In the genomic region with DNA sequence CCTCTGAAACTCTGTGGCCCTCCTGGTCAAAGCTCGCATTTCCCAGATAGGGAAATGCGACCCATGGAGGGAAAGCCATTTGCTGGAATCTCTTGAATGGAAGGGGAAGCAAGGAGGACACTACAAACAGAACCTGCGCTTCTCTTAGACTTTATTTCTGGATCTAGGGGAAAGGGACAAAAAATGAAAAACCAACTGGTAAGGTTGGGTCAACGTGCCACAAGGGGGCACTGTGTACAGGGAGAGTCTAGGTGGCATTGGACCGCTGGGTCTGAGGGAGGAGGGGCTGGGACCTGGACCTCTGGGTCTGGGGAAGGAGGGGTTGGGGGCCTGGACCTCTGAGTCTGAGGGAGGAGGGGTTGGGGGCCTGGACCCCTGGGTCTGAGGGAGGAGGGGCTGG, we compare ENCODE assay signal across 8 cellular contexts. TPM values are rescaled to one million over a fixed set of nuclear protein-coding genes. Genes with fewer than 3 reads are reported as not detected.
DNase-seq lines count a peak whose midpoint lies in the region; ATAC-seq and TF ChIP-seq lines count a peak whose summit lies in the region.

No MANE protein-coding gene starts in this region.

- CTCF ChIA-PET in A673 (lab: Charles Lee) = no interaction called here

- intact Hi-C loops in A673 (cut with micrococcal nuclease; ENCODE audit: unreplicated experiment) (no loop called here), stomach (cut with DNase I; ENCODE audit: low total_unique reads) (no loop called here)

- POLR2A ChIA-PET in A673 (lab: Charles Lee; ENCODE audit: low non-redundant PET) = no interaction called here

- H3K36me3 ChIP-seq in A673 (ENCODE audit: insufficient read depth, low read length, poor library complexity, severe bottlenecking) (no peaks in the 10 kb centered on the region), GM23248 (ENCODE audit: low read depth) (no peaks in the 10 kb centered on the region), stomach (no peaks in the 10 kb centered on the region)

- H3K27ac ChIP-seq in A673 (ENCODE audit: low read depth, low read length, poor library complexity, severe bottlenecking) (no peak overlapping the region), GM23248 (no peak overlapping the region), VCaP (peak overlapping the region; percentile 27), stomach (no peak overlapping the region)

- TF ChIP-seq EP300 in stomach (IDR thresholded peaks at IDR 0.05) = no peak

- no peaks in the 10 kb centered on the region for H3K4me1 ChIP-seq in A673 (ENCODE audit: insufficient read depth, low read length, poor library complexity, severe bottlenecking)
- no peaks in the 10 kb centered on the region for H3K4me1 ChIP-seq in GM23248 (ENCODE audit: insufficient read depth)
- H3K4me1 ChIP-seq in stomach = peaks cover 0 to 11% (median 8%) of the 10 kb centered on the region in 4 donors

- WGBS in GM23248 (ENCODE audit: low coverage in 1 of 2, low lambda C conversion rate in 2 of 2, missing lambda C conversion rate in 2 of 2), 2 experiments = 12 to 19% methylated on average over 5 of the region's 5 CpGs
- 13 to 16% (median 14%) methylated on average over 5 of the region's 5 CpGs for WGBS in stomach, 5 donors

- no peak overlapping the region for H2AFZ ChIP-seq in GM23248

- no peak for TF ChIP-seq POLR2A in stomach (IDR thresholded peaks at IDR 0.05)

- no peak overlapping the region for H3K4me2 ChIP-seq in GM23248 (ENCODE audit: unreplicated experiment)

- DNase-seq in A673 (ENCODE audit: low spot score) (peak; percentile 49), GM23248 (peak; percentile 41), fibroblast of mammary gland (ENCODE audit: low read depth) (peak; percentile 23), stomach (peak; percentile 51), NCI-H345 treated with DMSO at 0.1 percent for 48 hours (lab: John Stamatoyannopoulos, UW; ENCODE audit: unreplicated experiment) (no peak)

- in situ Hi-C loops in GM23248 (cut with MboI) = loop anchor here (25.0 kb wide), 1 partner anchor 544 kb away; the partner anchor contains the start of gene NAPSA

- H3K27me3 ChIP-seq in A673 (replicated peaks; ENCODE audit: insufficient read depth, low read depth, low read length, poor library complexity) = peaks cover 22% of the 10 kb centered on the region
- peaks cover 25% of the 10 kb centered on the region for H3K27me3 ChIP-seq in GM23248 (replicated peaks; ENCODE audit: insufficient read depth)
- peaks cover 12 to 85% (median 35%) of the 10 kb centered on the region in 3 donors for H3K27me3 ChIP-seq in stomach

- no peak for ATAC-seq in GM18867 (IDR thresholded peaks at IDR 0.05; ENCODE audit: unreplicated experiment)
- ATAC-seq in HG03342 (IDR thresholded peaks at IDR 0.05; ENCODE audit: unreplicated experiment) = no peak

- TF ChIP-seq CTCF in A673 (conservative IDR thresholded peaks at IDR 0.05; ENCODE audit: low read depth, low read length) (peak; percentile 73), VCaP (conservative IDR thresholded peaks at IDR 0.05) (peak; percentile 60), fibroblast of mammary gland (conservative IDR thresholded peaks at IDR 0.05; ENCODE audit: control insufficient read depth, insufficient read depth, low read depth, low read length) (peak; percentile 58), stomach (IDR thresholded peaks at IDR 0.05) (peak in 4 of 7 experiments; percentile 14 to 29 (median 20))

- H3K79me2 ChIP-seq in GM23248 (ENCODE audit: insufficient read depth) = no peaks in the 10 kb centered on the region

- no peaks in the 10 kb centered on the region for H3K9me3 ChIP-seq in A673 (ENCODE audit: low read depth, low read length, poor library complexity, severe bottlenecking)
- H3K9me3 ChIP-seq in GM23248 (ENCODE audit: low read depth) = no peaks in the 10 kb centered on the region
- no peaks in the 10 kb centered on the region for H3K9me3 ChIP-seq in stomach

- BruUV-seq in A673 (replicated peaks; lab: Mats Ljungman, UMichigan) = no TSS peak

- H3K9me2 ChIP-seq in GM23248 (ENCODE audit: insufficient read depth) = no peaks in the 10 kb centered on the region

- H4K20me1 ChIP-seq in GM23248 (ENCODE audit: insufficient read depth) = no peaks in the 10 kb centered on the region

- no peak overlapping the region for H3K4me3 ChIP-seq in A673 (ENCODE audit: low read depth, low read length, poor library complexity, severe bottlenecking)
- no peak overlapping the region for H3K4me3 ChIP-seq in GM23248
- H3K4me3 ChIP-seq in fibroblast of mammary gland (ENCODE audit: control insufficient read depth, low read depth, low read length) = no peak overlapping the region
- no peak overlapping the region for H3K4me3 ChIP-seq in stomach

- no peaks in the 10 kb centered on the region for H3F3A ChIP-seq in GM23248 (ENCODE audit: insufficient read depth)

- H3K9ac ChIP-seq in GM23248 = no peak overlapping the region

RNA-seq across cellular contexts. Expression of gene KLK4, which starts 5.0 kb away (rescaled TPM):
- total RNA-seq in A673 (2021) (not detected in 2 replicates), stomach (not detected)
- not detected in 2 replicates for total RNA-seq in GM23248 (2014; rRNA removed; shearing (Covaris generic))
- polyA plus RNA-seq in GM23248 (2016; fragmentation: Nextera tagmentation; extraction: Ambion mirVana) (not detected in 2 replicates), stomach (not detected)

RNA-seq across cellular contexts. Expression of gene KLK2, which starts 33.0 kb away (rescaled TPM):
- total RNA-seq in A673 (2021) (not detected in 2 replicates), stomach (10 to 100 TPM in 1 of 5 donors, not detected in 4; 94.6 TPM)
- not detected in 2 replicates for total RNA-seq in GM23248 (2014; rRNA removed; shearing (Covaris generic))
- polyA plus RNA-seq in GM23248 (2016; fragmentation: Nextera tagmentation; extraction: Ambion mirVana) (not detected in 2 replicates), stomach (not detected)

RNA-seq across cellular contexts. Expression of gene KLK5, which starts 46.6 kb away (rescaled TPM):
- total RNA-seq in A673 (2021) = not detected in 2 replicates
- total RNA-seq in GM23248 (2014; rRNA removed; shearing (Covaris generic)) = not detected in 2 replicates
- polyA plus RNA-seq in GM23248 (2016; fragmentation: Nextera tagmentation; extraction: Ambion mirVana) = 0.23 TPM in 1 of 2 replicates, not detected in the other
- total RNA-seq in stomach = not detected
- polyA plus RNA-seq in stomach = 10 to 100 TPM in 1 of 3 donors, not detected in 2; 10.4 TPM

RNA-seq across cellular contexts. Expression of gene KLK3, which starts 51.5 kb away (rescaled TPM):
- total RNA-seq in A673 (2021) (not detected in 2 replicates), stomach (100 to 1,000 TPM in 1 of 5 donors, 10 to 100 TPM in 1, not detected in 3; 46.9 to 134 TPM)
- not detected in 2 replicates for total RNA-seq in GM23248 (2014; rRNA removed; shearing (Covaris generic))
- polyA plus RNA-seq in GM23248 (2016; fragmentation: Nextera tagmentation; extraction: Ambion mirVana) (not detected in 2 replicates), stomach (not detected)

Comparison
In these comparisons a context has a peak if more than half of its experiments do, and no peak if none do; other contexts are left out.
1. CTCF ChIP-seq: peak in every context shown above with its lines; median percentile 73 in A673; 60 in VCaP; 58 in fibroblast of mammary gland; 20 in stomach.